Comparison of ENCODE assay signal across 8 cellular contexts in genomic region chr11:65720237-65720934, GRCh38. TPM values are rescaled to one million over a fixed set of nuclear protein-coding genes. Genes with fewer than 3 reads are reported as not detected.
DNase-seq lines count a peak whose midpoint lies in the region; ATAC-seq and TF ChIP-seq lines count a peak whose summit lies in the region.

TSS of gene RNASEH2C (minus strand) at chr11:65720798. CDS start at chr11:65720758, 40 bp downstream.

- H3K9me3 ChIP-seq in left ventricle myocardium inferior (replicated peaks) (no peaks in the 10 kb centered on the region), upper lobe of right lung (no peaks in the 10 kb centered on the region)

- H3K27ac Mint-ChIP-seq in progenitor cell of endocrine pancreas: peak within 1 kb of the TSS; percentile 93

- H3K9me3 Mint-ChIP-seq in progenitor cell of endocrine pancreas (ENCODE audit: low read depth): no peaks in the 10 kb centered on the region

- H3K4me3 Mint-ChIP-seq in progenitor cell of endocrine pancreas (ENCODE audit: low read depth): peak within 1 kb of the TSS; percentile 85

- no peaks in the 10 kb centered on the region for H3K27me3 ChIP-seq in left ventricle myocardium inferior (ENCODE audit: low read depth)
- H3K27me3 ChIP-seq in upper lobe of right lung: no peaks in the 10 kb centered on the region

- DNase-seq in GM12864 (ENCODE audit: low read depth) (peak; percentile 49), NCI-H128 (lab: John Stamatoyannopoulos, UW; ENCODE audit: unreplicated experiment) (peak; percentile 76), amniotic epithelial cell (ENCODE audit: low read depth) (peak; percentile 82), left ventricle myocardium inferior (peak; percentile 88), progenitor cell of endocrine pancreas (ENCODE audit: low spot score, unreplicated experiment) (peak; percentile 59), upper lobe of right lung (peak; percentile 94)

- H3K27ac ChIP-seq in left ventricle myocardium inferior (replicated peaks) (peak within 1 kb of the TSS; percentile 97), upper lobe of right lung (peak within 1 kb of the TSS; percentile 80)

- H3K4me1 ChIP-seq in left ventricle myocardium inferior (peaks cover 35% of the 10 kb centered on the region), upper lobe of right lung (peaks cover 19% of the 10 kb centered on the region)

- intact Hi-C loops in T-helper 1 cell treated with Interleukin-12 subunit alpha and Interleukin-12 subunit beta and Interleukin-4 antibody, amounts not matched to agents 30 ng/mL and 1 ng/mL, for 36 hours (cut with micrococcal nuclease): loop anchor here (1.0 kb wide), 5 partner anchors 8 to 332 kb away; partner anchors contain the start of genes BANF1, CFL1, EIF1AD and FOSL1
- intact Hi-C loops in left ventricle myocardium inferior (cut with micrococcal nuclease): loop anchor here (10.0 kb wide), 1 partner anchor 94 kb away; no protein-coding TSS in a partner anchor
- intact Hi-C loops in upper lobe of right lung (cut with DNase I): no loop called here

- H3K4me1 Mint-ChIP-seq in progenitor cell of endocrine pancreas (ENCODE audit: low read depth): peaks cover 13% of the 10 kb centered on the region

- H3K36me3 Mint-ChIP-seq in progenitor cell of endocrine pancreas (ENCODE audit: insufficient read depth): peaks cover 8% of the 10 kb centered on the region

- no peak for TF ChIP-seq CTCF in GM12864 (IDR thresholded peaks at IDR 0.05; ENCODE audit: low read depth, low read length, missing control alignments)
- no peak for TF ChIP-seq CTCF in left ventricle myocardium inferior (IDR thresholded peaks at IDR 0.05; ENCODE audit: borderline replicate concordance)
- no peak for TF ChIP-seq CTCF in progenitor cell of endocrine pancreas (IDR thresholded peaks at IDR 0.05; ENCODE audit: unreplicated experiment)
- TF ChIP-seq CTCF in upper lobe of right lung (IDR thresholded peaks at IDR 0.05): no peak

- H3K4me3 ChIP-seq in GM12864 (ENCODE audit: low read depth, low read length) (peak within 1 kb of the TSS; percentile 73), left ventricle myocardium inferior (peak within 1 kb of the TSS; percentile 90), upper lobe of right lung (peak within 1 kb of the TSS; percentile 66)

- ATAC-seq in HG02642 (IDR thresholded peaks at IDR 0.05; ENCODE audit: poor library complexity, unreplicated experiment): peak; percentile 77
- peak; percentile 98 for ATAC-seq in upper lobe of right lung

- peaks cover 3% of the 10 kb centered on the region for H3K27me3 Mint-ChIP-seq in progenitor cell of endocrine pancreas

- H3K36me3 ChIP-seq in left ventricle myocardium inferior (peaks cover 39% of the 10 kb centered on the region), upper lobe of right lung (peaks cover 42% of the 10 kb centered on the region)

RNA-seq across cellular contexts. Expression of gene RNASEH2C, which starts in this region (rescaled TPM):
- 82.4 and 82.8 TPM in 2 replicates for total RNA-seq in T-helper 1 cell treated with Interleukin-12 subunit alpha and Interleukin-12 subunit beta and Interleukin-4 antibody, amounts not matched to agents 30 ng/mL and 1 ng/mL, for 36 hours
- total RNA-seq in left ventricle myocardium inferior: 39.7 TPM
- 38.5 and 44.0 TPM in 2 replicates for total RNA-seq in progenitor cell of endocrine pancreas
- total RNA-seq in upper lobe of right lung: 42.5 TPM

Comparison
In these comparisons a context has a peak if more than half of its experiments do, and no peak if none do; other contexts are left out.
1. Peak in every context shown above with its lines: DNase-seq, ATAC-seq, H3K4me3 ChIP-seq and H3K27ac ChIP-seq.